17 cellular contexts compared by ENCODE assay signal in the genomic region with DNA sequence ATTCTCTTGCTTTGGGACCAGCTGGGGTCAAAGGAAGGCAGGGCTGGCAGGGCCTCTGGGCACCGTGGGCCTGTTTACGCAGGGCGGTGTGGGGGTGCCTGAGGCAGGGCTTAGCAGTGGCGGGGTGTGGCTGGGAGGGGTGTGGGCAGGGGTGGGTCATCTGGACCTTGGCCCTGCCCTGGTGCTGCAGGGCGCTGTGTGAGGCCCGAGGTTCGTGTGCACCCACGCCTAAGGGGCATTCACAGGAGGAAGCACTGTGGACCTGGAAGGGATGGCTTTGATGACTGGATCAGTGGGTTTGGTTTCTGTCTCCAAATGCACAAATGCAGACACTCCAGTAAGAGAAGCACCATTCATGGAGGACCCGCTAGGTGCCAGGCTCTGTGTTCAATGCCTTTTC. TPM values are rescaled to one million over a fixed set of nuclear protein-coding genes. Genes with fewer than 3 reads are reported as not detected.
"Had no signal": no experiment of that assay in that cellular context is flagged by ENCODE, and none has a peak within 500 bp of the region (broad histone marks: within the 10 kb centered on the region; RNA-seq: fewer than 3 reads in every experiment).

No MANE protein-coding gene starts in this region.

- H3K4me3 ChIP-seq: ascending aorta, lower lobe of right lung, tibial artery had no signal

- DNase-seq: activated CD4-positive, alpha-beta T cell treated with anti-CD3 and anti-CD28 coated beads for 48 hours; activated CD8-positive, alpha-beta memory T cell treated with anti-CD3 and anti-CD28 coated beads, Interleukin-2, amount 50 U/mL, for 48 hours; activated CD8-positive, alpha-beta T cell treated with anti-CD3 and anti-CD28 coated beads, Interleukin-2, amount 10 ng/mL, durations not matched to agents 7 days and 5 days; activated naive CD4-positive, alpha-beta T cell; cortex of kidney; effector memory CD4-positive, alpha-beta T cell; lower lobe of right lung; SK-N-SH; stimulated activated CD4-positive, alpha-beta T cell treated with anti-CD3 and anti-CD28 coated beads, Interleukin-4, amount 100 ng/mL, for 1 hour; stimulated activated CD8-positive, alpha-beta memory T cell treated with anti-CD3 and anti-CD28 coated beads, Interleukin-4, amount 100 ng/mL, for 48 hours; tibial artery had no signal

- H3K9me3 ChIP-seq: ascending aorta, lower lobe of right lung, SK-N-SH, tibial artery had no signal

- ATAC-seq: activated CD8-positive, alpha-beta T cell treated with anti-CD3 and anti-CD28 coated beads, Interleukin-2, amount 10 ng/mL, durations not matched to agents 7 days and 5 days had no signal

- H3K9me3 Mint-ChIP-seq: activated T-helper 1 cell treated with anti-CD3 and anti-CD28 coated beads, Interleukin-12 subunit alpha, Interleukin-12 subunit beta, Interleukin-2, Interleukin-4 antibody, amounts not matched to agents 30 ng/mL and 10 ng/mL and 1 ng/mL, durations not matched to agents 14 hours and 24 hours and 36 hours; nephron had no signal

- H3K27ac ChIP-seq: ascending aorta, lower lobe of right lung, tibial artery had no signal

- H3K4me3 Mint-ChIP-seq: activated CD8-positive, alpha-beta T cell treated with anti-CD3 and anti-CD28 coated beads, Interleukin-2, amount 10 ng/mL, durations not matched to agents 7 days and 5 days; activated T-helper 1 cell treated with anti-CD3 and anti-CD28 coated beads, Interleukin-12 subunit alpha, Interleukin-12 subunit beta, Interleukin-2, Interleukin-4 antibody, amounts not matched to agents 30 ng/mL and 10 ng/mL and 1 ng/mL, durations not matched to agents 14 hours and 24 hours and 36 hours; nephron had no signal

- H3K27me3 ChIP-seq: ascending aorta had no signal

- H3K4me1 ChIP-seq: ascending aorta, lower lobe of right lung, tibial artery had no signal

- H3K27ac Mint-ChIP-seq: activated CD8-positive, alpha-beta T cell treated with anti-CD3 and anti-CD28 coated beads, Interleukin-2, amount 10 ng/mL, durations not matched to agents 7 days and 5 days; activated T-helper 1 cell treated with anti-CD3 and anti-CD28 coated beads, Interleukin-12 subunit alpha, Interleukin-12 subunit beta, Interleukin-2, Interleukin-4 antibody, amounts not matched to agents 30 ng/mL and 10 ng/mL and 1 ng/mL, durations not matched to agents 14 hours and 24 hours and 36 hours; nephron had no signal

- H3K36me3 ChIP-seq: ascending aorta, lower lobe of right lung, tibial artery had no signal

- FAIRE-seq: bronchial epithelial cell had no signal

RNA-seq across cellular contexts. Expression of gene BCO1, which starts 37.3 kb away (rescaled TPM):
- total RNA-seq: activated CD8-positive, alpha-beta T cell treated with anti-CD3 and anti-CD28 coated beads, Interleukin-2, amount 10 ng/mL, durations not matched to agents 7 days and 5 days; activated T-helper 1 cell treated with anti-CD3 and anti-CD28 coated beads, Interleukin-12 subunit alpha, Interleukin-12 subunit beta, Interleukin-2, Interleukin-4 antibody, amounts not matched to agents 30 ng/mL and 10 ng/mL and 1 ng/mL, durations not matched to agents 14 hours and 24 hours and 36 hours; ascending aorta; bronchial epithelial cell; osteocyte; T-helper 1 cell treated with Interleukin-12 subunit alpha and Interleukin-12 subunit beta and Interleukin-4 antibody, amounts not matched to agents 30 ng/mL and 1 ng/mL, for 36 hours had no signal
